Comparison of ENCODE assay signal across 6 cellular contexts in genomic region chr14:43056106-43056505, GRCh38.
"Had no signal": no experiment of that assay in that cellular context is flagged by ENCODE, and none has a peak within 500 bp of the region (broad histone marks: within the 10 kb centered on the region; RNA-seq: fewer than 3 reads in every experiment).

No MANE protein-coding gene starts in this region.

- H3K27ac ChIP-seq: HL-60 had no signal

- ATAC-seq: K562 had no signal

- DNase-seq: IMR-90, KBM-7, KG1 had no signal

- H3K4me3 ChIP-seq: K562 had no signal

- FAIRE-seq: HTR-8/SVneo, K562 had no signal
